Comparison of ENCODE assay signal across 1 cellular context in genomic region chr2:64622443-64623231, GRCh38.
TF ChIP-seq lines count a peak whose summit lies in the region.

No MANE protein-coding gene starts in this region.

TF ChIP-seq in GM23338, 12 proteins besides CTCF, POLR2A, EP300 and RAD21 (continued from another document):
- TF ChIP-seq ZNF462 (CRISPR knock-in tag; IDR thresholded peaks at IDR 0.05) (no peak), ZNF114 (CRISPR knock-in tag; IDR thresholded peaks at IDR 0.05) (no peak), ZNF331 (CRISPR knock-in tag; IDR thresholded peaks at IDR 0.05; ENCODE audit: low read depth) (no peak)
